ENCODE assay signal across 2 cellular contexts in genomic region chr5:147554285-147554817, GRCh38.
TF ChIP-seq lines count a peak whose summit lies in the region.

No MANE protein-coding gene starts in this region.

TF ChIP-seq in IMR-90, 13 proteins besides CTCF, POLR2A, EP300 and RAD21:
- TF ChIP-seq CEBPB (IDR thresholded peaks at IDR 0.05; ENCODE audit: low read depth, low read length) (no peak), RCOR1 (IDR thresholded peaks at IDR 0.05; ENCODE audit: insufficient replicate concordance, low read length) (no peak), CHD1 (IDR thresholded peaks at IDR 0.05; ENCODE audit: low read depth, low read length) (no peak), BHLHE40 (IDR thresholded peaks at IDR 0.05; ENCODE audit: low read depth, low read length) (no peak), USF2 (IDR thresholded peaks at IDR 0.05; ENCODE audit: low read depth, low read length) (no peak), MAFK (IDR thresholded peaks at IDR 0.05; ENCODE audit: low read depth, low read length) (no peak), RFX5 (IDR thresholded peaks at IDR 0.05; ENCODE audit: low read depth, low read length) (no peak), ELK1 (IDR thresholded peaks at IDR 0.05; ENCODE audit: borderline replicate concordance, low read depth, low read length) (no peak), MAZ (IDR thresholded peaks at IDR 0.05; ENCODE audit: borderline replicate concordance, low read depth, low read length) (no peak), FOS (IDR thresholded peaks at IDR 0.05; ENCODE audit: low read depth, low read length) (no peak), NFE2L2 (IDR thresholded peaks at IDR 0.05; ENCODE audit: low read depth, low read length) (no peak), MXI1 (IDR thresholded peaks at IDR 0.05; ENCODE audit: borderline replicate concordance, low read depth, low read length) (no peak), SMC3 (IDR thresholded peaks at IDR 0.05; ENCODE audit: low read depth, low read length) (no peak)

TF ChIP-seq in GM12878, 131 proteins besides CTCF, POLR2A, EP300 and RAD21:
- TF ChIP-seq WRNIP1 (IDR thresholded peaks at IDR 0.05; ENCODE audit: borderline replicate concordance, low read depth, low read length) (no peak), NFXL1 (IDR thresholded peaks at IDR 0.05; ENCODE audit: borderline replicate concordance) (no peak), SRF (IDR thresholded peaks at IDR 0.05; ENCODE audit: low read depth in 2 of 2, low read length in 2 of 2) (no peak), EED (IDR thresholded peaks at IDR 0.05; ENCODE audit: low read depth) (no peak), POLR2AphosphoS5 (IDR thresholded peaks at IDR 0.05; ENCODE audit: low read length) (no peak), JUNB (IDR thresholded peaks at IDR 0.05) (no peak), SIX5 (IDR thresholded peaks at IDR 0.05; ENCODE audit: low read depth, low read length, severe bottlenecking) (no peak)
